Comparison of ENCODE assay signal across 8 cellular contexts in genomic region chr22:38700789-38701628, GRCh38. TPM values are rescaled to one million over a fixed set of nuclear protein-coding genes. Genes with fewer than 3 reads are reported as not detected.
DNase-seq lines count a peak whose midpoint lies in the region; ATAC-seq and TF ChIP-seq lines count a peak whose summit lies in the region.

TSS of gene JOSD1 (minus strand) at chr22:38700943. CDS start at chr22:38699987, 956 bp downstream.

- no peaks in the 10 kb centered on the region for H3K27me3 ChIP-seq in effector memory CD4-positive, alpha-beta T cell (replicated peaks; ENCODE audit: control insufficient read depth, insufficient read depth, low read length, poor library complexity, severe bottlenecking)

- peak within 1 kb of the TSS; percentile 83 for H3K4me3 ChIP-seq in effector memory CD4-positive, alpha-beta T cell (ENCODE audit: insufficient read depth, low read depth, low read length, poor library complexity, severe bottlenecking)

- H3K9me3 ChIP-seq in effector memory CD4-positive, alpha-beta T cell (ENCODE audit: control insufficient read depth, low read length): no peaks in the 10 kb centered on the region

- peaks cover 57% of the 10 kb centered on the region for H3K4me1 Mint-ChIP-seq in CD14-positive monocyte

- peaks cover 0 to 11% of the 10 kb centered on the region in 2 donors for H3K36me3 Mint-ChIP-seq in CD14-positive monocyte

- DNase-seq in CD14-positive monocyte (ENCODE audit: low spot score) (peak; percentile 97), HT-29 (ENCODE audit: low spot score) (peak; percentile 89), NOMO-1 (lab: John Stamatoyannopoulos, UW; ENCODE audit: unreplicated experiment in 2 of 2) (peak; percentile 71 to 90), medulla oblongata (ENCODE audit: extremely low spot score) (peak; percentile 96)
- peak; percentile 95 to 100 (median 99) for DNase-seq in activated CD8-positive, alpha-beta memory T cell treated with anti-CD3 and anti-CD28 coated beads for 48 hours (ENCODE audit: low read depth in 2 of 3, low spot score in 2 of 3)
- peak; percentile 96 to 99 (median 98) for DNase-seq in effector memory CD4-positive, alpha-beta T cell
- peak; percentile 95 to 97 (median 97) for DNase-seq in stimulated activated CD4-positive, alpha-beta T cell treated with anti-CD3 and anti-CD28 coated beads, TNF-alpha, amount 100 ng/mL, for 48 hours (ENCODE audit: low read depth in 3 of 3)

- peak within 1 kb of the TSS; percentile 98 for H3K27ac ChIP-seq in effector memory CD4-positive, alpha-beta T cell (ENCODE audit: insufficient read depth, low read length, poor library complexity, severe bottlenecking)

- H3K27ac Mint-ChIP-seq in CD14-positive monocyte: peak within 1 kb of the TSS; percentile 95 to 99 (median 98)

- peak; percentile 44 for ATAC-seq in GM19452 (IDR thresholded peaks at IDR 0.05; ENCODE audit: unreplicated experiment)

- H3K4me3 Mint-ChIP-seq in CD14-positive monocyte: peak within 1 kb of the TSS; percentile 89 to 95

- H3K27me3 Mint-ChIP-seq in CD14-positive monocyte (ENCODE audit: low read depth in 3 of 3): peaks cover 6 to 13% (median 6%) of the 10 kb centered on the region in 3 donors

- H3K4me1 ChIP-seq in effector memory CD4-positive, alpha-beta T cell (ENCODE audit: control insufficient read depth, insufficient read depth, low read length, poor library complexity, severe bottlenecking): peaks cover 45% of the 10 kb centered on the region

- TF ChIP-seq CTCF in CD14-positive monocyte (IDR thresholded peaks at IDR 0.05): no peak

- intact Hi-C loops in CD14-positive monocyte (cut with micrococcal nuclease): loop anchor here in 1 of 2 donors (2.0 kb wide), 1 partner anchor 20 kb away; the partner anchor contains the start of gene TOMM22

- no peaks in the 10 kb centered on the region for H3K9me3 Mint-ChIP-seq in CD14-positive monocyte

- H3K36me3 ChIP-seq in effector memory CD4-positive, alpha-beta T cell (ENCODE audit: control insufficient read depth, insufficient read depth, low read length): no peaks in the 10 kb centered on the region

RNA-seq across cellular contexts. Expression of gene JOSD1, which starts in this region (rescaled TPM):
- polyA plus RNA-seq in CD14-positive monocyte: 1 to 10 TPM; 7.1 to 7.2 TPM
- total RNA-seq in HT-29 (2014; rRNA removed; shearing (Covaris generic)): 60.5 and 79.2 TPM in 2 replicates

Comparison
In these comparisons a context has a peak if more than half of its experiments do, and no peak if none do; other contexts are left out.
1. Peak in every context shown above with its lines: DNase-seq, ATAC-seq, H3K4me3 ChIP-seq and H3K27ac ChIP-seq.